16 cellular contexts compared by ENCODE assay signal in the genomic region with DNA sequence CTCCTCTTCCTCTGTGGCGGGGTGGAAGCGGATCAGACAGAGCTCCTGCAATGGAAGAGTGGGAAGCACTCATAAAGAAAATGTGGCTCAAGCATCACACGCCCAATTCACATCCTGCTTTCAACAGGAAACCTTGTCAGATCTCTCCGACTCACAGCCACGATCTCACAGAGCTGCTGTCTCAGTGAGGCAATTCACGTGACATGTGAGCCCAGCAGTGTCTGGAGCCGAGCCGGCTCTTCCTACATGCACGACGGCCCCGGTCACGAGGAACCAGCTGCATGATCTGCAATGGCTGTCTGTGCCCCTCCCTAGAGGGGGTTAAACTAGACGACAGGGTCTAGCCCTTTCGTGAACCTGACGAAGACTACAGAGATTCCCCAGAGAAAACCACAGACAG. TPM values are rescaled to one million over a fixed set of nuclear protein-coding genes. Genes with fewer than 3 reads are reported as not detected.
DNase-seq lines count a peak whose midpoint lies in the region; ATAC-seq lines count a peak whose summit lies in the region.
"Had no signal": no experiment of that assay in that cellular context is flagged by ENCODE, and none has a peak within 500 bp of the region (broad histone marks: within the 10 kb centered on the region; RNA-seq: fewer than 3 reads in every experiment).

No MANE protein-coding gene starts in this region.

- H3K27ac Mint-ChIP-seq in T-helper 1 cell treated with Interleukin-12 subunit alpha and Interleukin-12 subunit beta and Interleukin-4 antibody, amounts not matched to agents 30 μg/mL and 1 μg/mL, for 36 hours: peak overlapping the region; percentile 71
- H3K27ac Mint-ChIP-seq in activated naive CD8-positive, alpha-beta T cell treated with anti-CD3 and anti-CD28 coated beads for 36 hours: peak overlapping the region; percentile 1
- H3K27ac Mint-ChIP-seq: neural progenitor cell had no signal

- H3K9me3 Mint-ChIP-seq in T-helper 1 cell treated with Interleukin-12 subunit alpha and Interleukin-12 subunit beta and Interleukin-4 antibody, amounts not matched to agents 30 μg/mL and 1 μg/mL, for 36 hours: no peaks in the 10 kb centered on the region
- H3K9me3 Mint-ChIP-seq in activated naive CD8-positive, alpha-beta T cell treated with anti-CD3 and anti-CD28 coated beads for 36 hours: no peaks in the 10 kb centered on the region
- H3K9me3 Mint-ChIP-seq: neural progenitor cell had no signal

- H3K4me1 Mint-ChIP-seq in T-helper 1 cell treated with Interleukin-12 subunit alpha and Interleukin-12 subunit beta and Interleukin-4 antibody, amounts not matched to agents 30 μg/mL and 1 μg/mL, for 36 hours (ENCODE audit: low read depth): peaks cover 24% of the 10 kb centered on the region
- peaks cover 31% of the 10 kb centered on the region for H3K4me1 Mint-ChIP-seq in activated naive CD8-positive, alpha-beta T cell treated with anti-CD3 and anti-CD28 coated beads for 36 hours
- H3K4me1 Mint-ChIP-seq: neural progenitor cell had no signal

- H3K27me3 Mint-ChIP-seq in T-helper 1 cell treated with Interleukin-12 subunit alpha and Interleukin-12 subunit beta and Interleukin-4 antibody, amounts not matched to agents 30 μg/mL and 1 μg/mL, for 36 hours (ENCODE audit: low read depth): no peaks in the 10 kb centered on the region
- H3K27me3 Mint-ChIP-seq in activated naive CD8-positive, alpha-beta T cell treated with anti-CD3 and anti-CD28 coated beads for 36 hours: no peaks in the 10 kb centered on the region

- DNase-seq in activated T-cell treated with anti-CD3 and anti-CD28 coated beads for 1 hour (ENCODE audit: low read depth) (peak; percentile 34), posterior vena cava (ENCODE audit: low spot score) (peak; percentile 38), ecto neural progenitor cell (ENCODE audit: low spot score) (no peak)
- DNase-seq in activated T-cell treated with anti-CD3 and anti-CD28 coated beads, Interleukin-2, amount 50 U/mL, for 48 hours: no peak
- DNase-seq in activated naive CD8-positive, alpha-beta T cell treated with anti-CD3 and anti-CD28 coated beads for 36 hours: no peak
- DNase-seq: activated CD4-positive, CD25-positive, alpha-beta regulatory T cell; activated gamma-delta T cell; DMS 273 treated with DMSO at 0.1 percent for 48 hours; KBM-7; NCI-H1436; NCI-H82; SHP77 treated with DMSO at 0.1 percent for 48 hours had no signal

- no peak overlapping the region for H3K4me3 Mint-ChIP-seq in T-helper 1 cell treated with Interleukin-12 subunit alpha and Interleukin-12 subunit beta and Interleukin-4 antibody, amounts not matched to agents 30 μg/mL and 1 μg/mL, for 36 hours
- no peak overlapping the region for H3K4me3 Mint-ChIP-seq in activated naive CD8-positive, alpha-beta T cell treated with anti-CD3 and anti-CD28 coated beads for 36 hours
- H3K4me3 Mint-ChIP-seq: neural progenitor cell had no signal

- no peak for ATAC-seq in GM19463 (IDR thresholded peaks at IDR 0.05; ENCODE audit: unreplicated experiment)
- ATAC-seq in GM18873 (IDR thresholded peaks at IDR 0.05; ENCODE audit: low FRiP score, unreplicated experiment): no peak

- peaks cover 60% of the 10 kb centered on the region for H3K36me3 Mint-ChIP-seq in T-helper 1 cell treated with Interleukin-12 subunit alpha and Interleukin-12 subunit beta and Interleukin-4 antibody, amounts not matched to agents 30 μg/mL and 1 μg/mL, for 36 hours (ENCODE audit: low read depth)
- H3K36me3 Mint-ChIP-seq in activated naive CD8-positive, alpha-beta T cell treated with anti-CD3 and anti-CD28 coated beads for 36 hours: peaks cover 42% of the 10 kb centered on the region

- intact Hi-C loops in posterior vena cava (cut with DNase I): loop anchor here in 1 of 2 donors (10.0 kb wide), 1 partner anchor 114 kb away; the partner anchor contains the start of gene BHLHE23

RNA-seq across cellular contexts. Expression of gene TCFL5, which starts 29.5 kb away (rescaled TPM):
- total RNA-seq in activated naive CD8-positive, alpha-beta T cell treated with anti-CD3 and anti-CD28 coated beads for 36 hours: 1 to 10 TPM; 5.4 to 5.8 TPM
- total RNA-seq in posterior vena cava: 10 to 100 TPM in 1 of 2 donors, 1 to 10 TPM in 1; 9.6 to 10.9 TPM

RNA-seq across cellular contexts. Expression of gene DIDO1, which starts 35.2 kb away (rescaled TPM):
- total RNA-seq in activated naive CD8-positive, alpha-beta T cell treated with anti-CD3 and anti-CD28 coated beads for 36 hours: 10 to 100 TPM; 46.3 to 47.2 TPM
- total RNA-seq in posterior vena cava: 10 to 100 TPM; 38.5 to 44.1 TPM

RNA-seq across cellular contexts. Expression of gene GID8, which starts 46.8 kb away (rescaled TPM):
- total RNA-seq in activated naive CD8-positive, alpha-beta T cell treated with anti-CD3 and anti-CD28 coated beads for 36 hours: 10 to 100 TPM; 47.6 to 48.5 TPM
- total RNA-seq in posterior vena cava: 10 to 100 TPM; 14.9 to 20.0 TPM

Comparison
In these comparisons a context has a peak if more than half of its experiments do, and no peak if none do; other contexts are left out.
1. DNase-seq: peak in activated T-cell treated with anti-CD3 and anti-CD28 coated beads for 1 hour (single experiment) and posterior vena cava (single experiment); none in activated T-cell treated with anti-CD3 and anti-CD28 coated beads, Interleukin-2, amount 50 U/mL, for 48 hours (0 of 2), activated naive CD8-positive, alpha-beta T cell treated with anti-CD3 and anti-CD28 coated beads for 36 hours (single experiment) and ecto neural progenitor cell (single experiment).